ENCODE assay signal across 19 cellular contexts in the genomic region with DNA sequence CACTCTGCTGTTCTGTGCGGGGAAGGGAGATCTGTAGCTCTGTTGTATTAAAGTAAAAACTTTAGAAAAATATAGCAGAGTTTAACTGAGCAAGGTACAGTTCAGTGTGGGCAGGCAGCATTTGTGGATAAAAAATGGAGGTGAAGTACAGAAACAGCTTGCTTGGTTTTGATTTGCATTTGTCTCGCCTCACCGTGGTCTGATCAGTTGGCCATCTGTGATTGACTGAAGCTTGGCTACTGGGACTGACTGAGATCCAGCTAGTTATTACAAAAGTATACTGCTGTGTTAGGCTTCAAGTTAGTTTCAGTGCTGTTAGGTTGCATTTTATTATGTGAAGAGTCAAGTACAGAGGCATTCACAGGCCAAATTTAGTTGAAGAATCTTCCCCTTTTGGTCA.
DNase-seq lines count a peak whose midpoint lies in the region; ATAC-seq, FAIRE-seq and TF ChIP-seq lines count a peak whose summit lies in the region.
"Had no signal": no experiment of that assay in that cellular context is flagged by ENCODE, and none has a peak within 500 bp of the region (broad histone marks: within the 10 kb centered on the region; RNA-seq: fewer than 3 reads in every experiment).

No MANE protein-coding gene starts in this region.

- H3K9me2 ChIP-seq in OCI-LY7 (ENCODE audit: insufficient read depth, low read length), result no peaks in the 10 kb centered on the region

- H3K9ac ChIP-seq in GM12878 (ENCODE audit: control insufficient read depth, insufficient read depth, low read length), result no peak overlapping the region
- H3K9ac ChIP-seq: GM23248 had no signal

- intact Hi-C loops in GM12878 (cut with micrococcal nuclease; ENCODE audit: unreplicated experiment), result no loop called here
- intact Hi-C loops in OCI-LY7 (cut with micrococcal nuclease; ENCODE audit: unreplicated experiment), result no loop called here
- intact Hi-C loops in activated T-helper 2 cell treated with anti-CD3 and anti-CD28 coated beads, Interferon-gamma antibody, Interleukin-2, Interleukin-4, amounts not matched to agents 10 μg/mL and 5 μg/mL and 100 μg/mL, durations not matched to agents 14 hours and 24 hours and 36 hours (cut with micrococcal nuclease), result no loop called here

- no peak overlapping the region for H3K4me3 ChIP-seq in GM12878
- H3K4me3 ChIP-seq in OCI-LY7 (ENCODE audit: low read depth, low read length, poor library complexity, severe bottlenecking), result no peak overlapping the region
- H3K4me3 ChIP-seq: GM23248, K562 had no signal

- no peak overlapping the region for H3K27ac ChIP-seq in GM12878 (ENCODE audit: control insufficient read depth, insufficient read depth)
- no peak overlapping the region for H3K27ac ChIP-seq in OCI-LY7 (ENCODE audit: low read depth, low read length, poor library complexity, severe bottlenecking)
- H3K27ac ChIP-seq: GM23248 had no signal

- RAD21 ChIA-PET in GM12878 (lab: Charles Lee; ENCODE audit: unreplicated experiment), result interaction anchor here (0.7 to 1.4 kb wide), 2 partner anchors 11 to 56 kb away, joined by 3 to 5 read pairs; no protein-coding TSS in a partner anchor

- in situ Hi-C loops in GM12878 (cut with MboI), result no loop called here

- POLR2A ChIA-PET in GM12878 (lab: Charles Lee) (no interaction called here), OCI-LY7 (lab: Charles Lee) (no interaction called here)

- H4K20me1 ChIP-seq in GM12878 (ENCODE audit: control insufficient read depth, insufficient read depth) (no peaks in the 10 kb centered on the region), OCI-LY7 (ENCODE audit: insufficient read depth, low read length) (no peaks in the 10 kb centered on the region)

- TF ChIP-seq RAD21 in GM12878 (IDR thresholded peaks at IDR 0.05; ENCODE audit: insufficient read depth, low read depth, low read length), result no peak

- H3K4me2 ChIP-seq in GM12878 (ENCODE audit: control insufficient read depth, insufficient read depth), result no peak overlapping the region
- H3K4me2 ChIP-seq in OCI-LY7 (ENCODE audit: low read length), result no peak overlapping the region

- H3K9me3 ChIP-seq in GM12878 (replicated peaks; ENCODE audit: control insufficient read depth, insufficient read depth, low read length), result no peaks in the 10 kb centered on the region
- no peaks in the 10 kb centered on the region for H3K9me3 ChIP-seq in OCI-LY7 (ENCODE audit: low read length)

- H3K4me3 Mint-ChIP-seq in activated T-helper 2 cell treated with anti-CD3 and anti-CD28 coated beads, Interferon-gamma antibody, Interleukin-2, Interleukin-4, amounts not matched to agents 10 μg/mL and 5 μg/mL and 100 μg/mL, durations not matched to agents 14 hours and 24 hours and 36 hours (ENCODE audit: low read depth), result no peak overlapping the region

- H3K36me3 Mint-ChIP-seq in activated T-helper 2 cell treated with anti-CD3 and anti-CD28 coated beads, Interferon-gamma antibody, Interleukin-2, Interleukin-4, amounts not matched to agents 10 μg/mL and 5 μg/mL and 100 μg/mL, durations not matched to agents 14 hours and 24 hours and 36 hours (ENCODE audit: low read depth), result no peaks in the 10 kb centered on the region

- no peaks in the 10 kb centered on the region for H3K9me3 Mint-ChIP-seq in activated T-helper 2 cell treated with anti-CD3 and anti-CD28 coated beads, Interferon-gamma antibody, Interleukin-2, Interleukin-4, amounts not matched to agents 10 μg/mL and 5 μg/mL and 100 μg/mL, durations not matched to agents 14 hours and 24 hours and 36 hours

- H3K4me1 Mint-ChIP-seq in activated T-helper 2 cell treated with anti-CD3 and anti-CD28 coated beads, Interferon-gamma antibody, Interleukin-2, Interleukin-4, amounts not matched to agents 10 μg/mL and 5 μg/mL and 100 μg/mL, durations not matched to agents 14 hours and 24 hours and 36 hours (ENCODE audit: low read depth), result no peaks in the 10 kb centered on the region

- no peak for TF ChIP-seq EP300 in GM12878 (IDR thresholded peaks at IDR 0.05; ENCODE audit: borderline replicate concordance in 1 of 2, control insufficient read depth in 1 of 2, low read depth in 2 of 2, low read length in 2 of 2)

- H3K4me1 ChIP-seq in GM12878 (ENCODE audit: control insufficient read depth, insufficient read depth, low read length) (no peaks in the 10 kb centered on the region), OCI-LY7 (ENCODE audit: insufficient read depth, low read length, poor library complexity, severe bottlenecking) (no peaks in the 10 kb centered on the region)

- FAIRE-seq in GM12892 (lab: Jason Lieb, UNC), result peak; percentile 63
- FAIRE-seq in GM12878 (lab: Jason Lieb, UNC), result no peak
- FAIRE-seq: A204.1, K562 had no signal

- H3K27ac Mint-ChIP-seq in activated T-helper 2 cell treated with anti-CD3 and anti-CD28 coated beads, Interferon-gamma antibody, Interleukin-2, Interleukin-4, amounts not matched to agents 10 μg/mL and 5 μg/mL and 100 μg/mL, durations not matched to agents 14 hours and 24 hours and 36 hours, result no peak overlapping the region

- no TSS peak for BruUV-seq in GM12878 (replicated peaks; lab: Mats Ljungman, UMichigan)
- BruUV-seq in OCI-LY7 (replicated peaks; lab: Mats Ljungman, UMichigan), result no TSS peak

- no peak for DNase-seq in GM12892 (ENCODE audit: insufficient read length)
- DNase-seq in GM12878 (ENCODE audit: low read depth, low spot score), result no peak
- DNase-seq in OCI-LY7 (ENCODE audit: low spot score), result no peak
- no peak for DNase-seq in activated T-helper 2 cell treated with anti-CD3 and anti-CD28 coated beads, Interferon-gamma antibody, Interleukin-2, Interleukin-4, amounts not matched to agents 10 μg/mL and 5 μg/mL and 100 μg/mL, durations not matched to agents 14 hours and 24 hours and 36 hours (ENCODE audit: low spot score)
- DNase-seq: C1 segment of cervical spinal cord, GDM1, GM23248, MV-4-11, NCI-H1417, NCI-H187 treated with DMSO at 0.1 percent for 48 hours, NCI-H2171 treated with DMSO at 0.1 percent for 48 hours, NCI-H510A, NCI-H774, SW 1271 had no signal

- SMC1A ChIA-PET in GM12878 (lab: Charles Lee; ENCODE audit: uncharacterized antibody, unreplicated experiment), result interaction anchor here (1.0 to 1.4 kb wide), 3 partner anchors 19 to 48 kb away, joined by 3 to 6 read pairs (median 3); no protein-coding TSS in a partner anchor

- H2AFZ ChIP-seq in GM12878 (ENCODE audit: control insufficient read depth, low read depth, low read length) (no peak overlapping the region), OCI-LY7 (ENCODE audit: low read length) (no peak overlapping the region)
- H2AFZ ChIP-seq: GM23248 had no signal

- CTCF ChIA-PET in GM12878 (lab: Yijun Ruan, JAX) (no interaction called here), OCI-LY7 (lab: Charles Lee; ENCODE audit: unreplicated experiment) (no interaction called here)

- no peak for TF ChIP-seq CTCF in GM12878 (IDR thresholded peaks at IDR 0.05 in 2 of 3, conservative IDR thresholded peaks at IDR 0.05 in 1 of 3; ENCODE audit: control insufficient read depth in 2 of 3, extremely low read depth in 1 of 3, insufficient read depth in 1 of 3, low read depth in 3 of 3, low read length in 3 of 3)
- TF ChIP-seq CTCF in OCI-LY7 (conservative IDR thresholded peaks at IDR 0.05; ENCODE audit: low read length), result no peak

- ATAC-seq in GM19452 (IDR thresholded peaks at IDR 0.05; ENCODE audit: unreplicated experiment), result peak; percentile 64
- ATAC-seq in HG02870 (IDR thresholded peaks at IDR 0.05; ENCODE audit: unreplicated experiment), result peak; percentile 56
- peak; percentile 77 for ATAC-seq in GM12878
- ATAC-seq in GM18519 (IDR thresholded peaks at IDR 0.05; ENCODE audit: low FRiP score, unreplicated experiment), result no peak
- ATAC-seq: K562 had no signal

- H3K36me3 ChIP-seq in GM12878 (ENCODE audit: control insufficient read depth in 2 of 2, insufficient read depth in 2 of 2, low read length in 1 of 2) (no peaks in the 10 kb centered on the region), OCI-LY7 (ENCODE audit: insufficient read depth, low read length) (no peaks in the 10 kb centered on the region)

- TF ChIP-seq POLR2A in GM12892 (IDR thresholded peaks at IDR 0.05; ENCODE audit: low read depth, low read length) (no peak), GM12878 (IDR thresholded peaks at IDR 0.05; ENCODE audit: low read depth, low read length) (no peak)

- no peaks in the 10 kb centered on the region for H3K27me3 Mint-ChIP-seq in activated T-helper 2 cell treated with anti-CD3 and anti-CD28 coated beads, Interferon-gamma antibody, Interleukin-2, Interleukin-4, amounts not matched to agents 10 μg/mL and 5 μg/mL and 100 μg/mL, durations not matched to agents 14 hours and 24 hours and 36 hours (ENCODE audit: low read depth)

- H3K27me3 ChIP-seq in GM12878 (replicated peaks in 1 of 2; ENCODE audit: control insufficient read depth in 2 of 2, insufficient read depth in 2 of 2, low read length in 1 of 2), result no peaks in the 10 kb centered on the region

- H3K79me2 ChIP-seq in GM12878 (ENCODE audit: control insufficient read depth, insufficient read depth, low read length) (no peaks in the 10 kb centered on the region), OCI-LY7 (ENCODE audit: insufficient read depth, low read depth, low read length) (no peaks in the 10 kb centered on the region)

- WGBS in GM12878 (ENCODE audit: insufficient coverage, insufficient replicate concordance, low lambda C conversion rate, missing lambda C conversion rate), result 31% methylated on average over 3 of the region's 3 CpGs

TF ChIP-seq in GM12878, 131 proteins besides CTCF, POLR2A, EP300 and RAD21 (continues in another document):
- no peak for TF ChIP-seq ZBED1 (IDR thresholded peaks at IDR 0.05; ENCODE audit: borderline replicate concordance)
- no peak for TF ChIP-seq SIN3A (IDR thresholded peaks at IDR 0.05; ENCODE audit: low read depth, low read length)
- TF ChIP-seq RFX5 (IDR thresholded peaks at IDR 0.05; ENCODE audit: low read depth, low read length), result no peak
- TF ChIP-seq SMC3 (IDR thresholded peaks at IDR 0.05; ENCODE audit: borderline replicate concordance, low read length), result no peak
- no peak for TF ChIP-seq JUND (IDR thresholded peaks at IDR 0.05; ENCODE audit: low read depth, low read length)
- no peak for TF ChIP-seq CBFB (IDR thresholded peaks at IDR 0.05; ENCODE audit: low read depth)
- no peak for TF ChIP-seq ZNF384 (IDR thresholded peaks at IDR 0.05; ENCODE audit: borderline replicate concordance, low read depth, low read length)
- TF ChIP-seq ZNF217 (IDR thresholded peaks at IDR 0.05), result no peak
- no peak for TF ChIP-seq ATF7 (IDR thresholded peaks at IDR 0.05; ENCODE audit: low read depth)
